1 cellular context compared by ENCODE assay signal in genomic region chr17:75090871-75091854, GRCh38.
TF ChIP-seq lines count a peak whose summit lies in the region.

No MANE protein-coding gene starts in this region.

TF ChIP-seq in HepG2, 621 proteins besides CTCF, POLR2A, EP300 and RAD21 (continues in another document):
- TF ChIP-seq SNAPC4 (CRISPR knock-in tag; IDR thresholded peaks at IDR 0.05) (no peak), TRIM24 (CRISPR knock-in tag; IDR thresholded peaks at IDR 0.05) (no peak), ZMYM2 (CRISPR knock-in tag; IDR thresholded peaks at IDR 0.05) (peak; percentile 21; the same call in 1 of the 2 replicates), WIZ (CRISPR knock-in tag; IDR thresholded peaks at IDR 0.05) (no peak), SYNCRIP (IDR thresholded peaks at IDR 0.05; ENCODE audit: insufficient read depth, low read depth, low read length) (no peak), BRCA1 (CRISPR knock-in tag; IDR thresholded peaks at IDR 0.05) (no peak), HNF4G (IDR thresholded peaks at IDR 0.05; ENCODE audit: borderline replicate concordance, low read depth, low read length) (peak; percentile 82; the same call in 1 of the 2 replicates), HNF4G (CRISPR knock-in tag; IDR thresholded peaks at IDR 0.05; ENCODE audit: borderline replicate concordance, low read depth) (no peak; the same call in 1 of the 2 replicates), NFKBIZ (CRISPR knock-in tag; IDR thresholded peaks at IDR 0.05) (peak; percentile 22; the same call in 1 of the 2 replicates), DMAP1 (CRISPR knock-in tag; IDR thresholded peaks at IDR 0.05) (peak; percentile 52; the same call in 1 of the 2 replicates), HNF4A (CRISPR knock-in tag; IDR thresholded peaks at IDR 0.05) (peak; percentile 88), ZNF557 (CRISPR knock-in tag; IDR thresholded peaks at IDR 0.05) (no peak), RERE (CRISPR knock-in tag; IDR thresholded peaks at IDR 0.05; ENCODE audit: low read depth) (peak; percentile 94; the same call in 1 of the 2 replicates), HNF1A (IDR thresholded peaks at IDR 0.05; ENCODE audit: low read depth) (no peak), HNF1A (CRISPR knock-in tag; IDR thresholded peaks at IDR 0.05; ENCODE audit: borderline replicate concordance) (peak; percentile 50), HDAC2 (CRISPR knock-in tag; IDR thresholded peaks at IDR 0.05) (peak; percentile 96), ZNF615 (CRISPR knock-in tag; IDR thresholded peaks at IDR 0.05; ENCODE audit: borderline replicate concordance) (no peak), AHR (CRISPR knock-in tag; IDR thresholded peaks at IDR 0.05) (no peak), IRF9 (CRISPR knock-in tag; IDR thresholded peaks at IDR 0.05; ENCODE audit: borderline replicate concordance) (0 out of 2 replicates have a peak, but pooled peaks have one; percentile 4), ZBTB43 (CRISPR knock-in tag; conservative IDR thresholded peaks at IDR 0.05) (peak; percentile 59), ZSCAN30 (CRISPR knock-in tag; IDR thresholded peaks at IDR 0.05) (no peak), CHD2 (IDR thresholded peaks at IDR 0.05; ENCODE audit: low read depth, low read length) (no peak), ZNF567 (CRISPR knock-in tag; IDR thresholded peaks at IDR 0.05; ENCODE audit: borderline replicate concordance) (no peak), PBX3 (CRISPR knock-in tag; IDR thresholded peaks at IDR 0.05; ENCODE audit: borderline replicate concordance) (no peak), ZNF350 (CRISPR knock-in tag; IDR thresholded peaks at IDR 0.05; ENCODE audit: borderline replicate concordance, low read depth) (no peak; the same call in 1 of the 2 replicates), PAXIP1 (CRISPR knock-in tag; conservative IDR thresholded peaks at IDR 0.05) (peak; percentile 69), ZFP91 (CRISPR knock-in tag; IDR thresholded peaks at IDR 0.05; ENCODE audit: borderline replicate concordance) (peak; percentile 88), ZNF564 (CRISPR knock-in tag; IDR thresholded peaks at IDR 0.05) (peak; percentile 55; the same call in 1 of the 2 replicates)
